8 cellular contexts compared by ENCODE assay signal in the genomic region with DNA sequence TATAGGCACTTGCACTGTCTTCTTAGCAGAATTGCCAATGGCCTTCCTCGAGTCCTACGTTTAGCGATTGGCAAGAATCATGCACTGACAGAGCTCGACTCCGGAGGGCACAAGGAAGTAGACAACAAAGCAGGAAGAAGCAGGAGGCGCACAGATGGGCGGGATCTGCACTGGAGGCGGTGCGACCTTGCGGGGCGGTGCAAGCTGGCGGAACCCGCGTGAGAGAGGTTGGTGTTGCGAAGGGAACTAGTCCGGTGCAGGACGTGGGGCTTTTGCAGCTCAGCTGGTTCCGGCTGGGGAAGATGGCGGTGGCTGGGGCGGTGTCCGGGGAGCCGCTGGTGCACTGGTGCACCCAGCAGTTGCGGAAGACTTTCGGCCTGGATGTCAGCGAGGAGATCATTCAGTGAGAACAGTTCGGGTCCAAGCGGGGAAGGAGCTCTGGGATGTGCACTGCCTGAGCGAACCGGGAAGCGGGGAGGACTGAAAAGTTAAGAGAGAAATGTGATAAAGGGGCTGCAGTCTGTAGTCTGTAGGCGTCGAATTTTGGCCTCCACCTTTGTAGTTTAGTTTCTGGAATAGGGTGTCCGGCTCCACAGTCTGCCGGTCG.
A peak's percentile ranks its signal among the peaks of the same experiment; 100 is the strongest.
DNase-seq lines count a peak whose midpoint lies in the region; ATAC-seq, FAIRE-seq and TF ChIP-seq lines count a peak whose summit lies in the region.

Gene TRIP4, plus strand, starts transcription at position 275 of the 607 bp plus-strand sequence. Its CDS starts 28 bp downstream, at position 303.

- peak; percentile 96 for ATAC-seq in GM18873 (IDR thresholded peaks at IDR 0.05; ENCODE audit: low FRiP score, unreplicated experiment)
- ATAC-seq in HG03139 (IDR thresholded peaks at IDR 0.05; ENCODE audit: unreplicated experiment) = peak; percentile 97

- POLR2A ChIA-PET in AG04449 (lab: Yijun Ruan, JAX) = interaction anchor here (0.7 to 1.9 kb wide), 3 partner anchors 9 to 141 kb away, joined by 3 to 8 read pairs (median 6); no protein-coding TSS in a partner anchor

- DNase-seq in AG04449 (ENCODE audit: low read depth, low spot score) (peak; percentile 79), NCI-H345 treated with DMSO at 0.1 percent for 48 hours (lab: John Stamatoyannopoulos, UW; ENCODE audit: unreplicated experiment) (peak; percentile 79)
- DNase-seq in activated CD4-positive, CD25-positive, alpha-beta regulatory T cell (lab: John Stamatoyannopoulos, UW) = peak; percentile 84 to 93 (median 91)
- peak; percentile 96 for DNase-seq in central memory CD4-positive, alpha-beta T cell
- peak; percentile 93 for DNase-seq in stimulated activated CD4-positive, alpha-beta T cell treated with anti-CD3 and anti-CD28 coated beads, Interleukin-12 subunit alpha, Interleukin-12 subunit beta, amount 100 ng/mL, for 4 hours

- TF ChIP-seq CTCF in AG04449 (IDR thresholded peaks at IDR 0.05; ENCODE audit: insufficient read depth, low read length, missing control alignments) = no peak

- peak; percentile 68 for FAIRE-seq in islet of Langerhans (lab: Jason Lieb, UNC)

- CTCF ChIA-PET in AG04449 (lab: Yijun Ruan, JAX) = interaction anchor here (1.3 to 1.9 kb wide), 5 partner anchors 31 to 340 kb away, joined by 4 to 7 read pairs (median 5); partner anchors contain the start of genes CSNK1G1 and PPIB

- peak within 1 kb of the TSS; percentile 93 for H3K4me3 ChIP-seq in AG04449 (ENCODE audit: low read depth, low read length)

Comparison
In these comparisons a context has a peak if more than half of its experiments do, and no peak if none do; other contexts are left out.
1. Peak in every context shown above with its lines: DNase-seq, ATAC-seq and H3K4me3 ChIP-seq.